8 cellular contexts compared by ENCODE assay signal in the genomic region with DNA sequence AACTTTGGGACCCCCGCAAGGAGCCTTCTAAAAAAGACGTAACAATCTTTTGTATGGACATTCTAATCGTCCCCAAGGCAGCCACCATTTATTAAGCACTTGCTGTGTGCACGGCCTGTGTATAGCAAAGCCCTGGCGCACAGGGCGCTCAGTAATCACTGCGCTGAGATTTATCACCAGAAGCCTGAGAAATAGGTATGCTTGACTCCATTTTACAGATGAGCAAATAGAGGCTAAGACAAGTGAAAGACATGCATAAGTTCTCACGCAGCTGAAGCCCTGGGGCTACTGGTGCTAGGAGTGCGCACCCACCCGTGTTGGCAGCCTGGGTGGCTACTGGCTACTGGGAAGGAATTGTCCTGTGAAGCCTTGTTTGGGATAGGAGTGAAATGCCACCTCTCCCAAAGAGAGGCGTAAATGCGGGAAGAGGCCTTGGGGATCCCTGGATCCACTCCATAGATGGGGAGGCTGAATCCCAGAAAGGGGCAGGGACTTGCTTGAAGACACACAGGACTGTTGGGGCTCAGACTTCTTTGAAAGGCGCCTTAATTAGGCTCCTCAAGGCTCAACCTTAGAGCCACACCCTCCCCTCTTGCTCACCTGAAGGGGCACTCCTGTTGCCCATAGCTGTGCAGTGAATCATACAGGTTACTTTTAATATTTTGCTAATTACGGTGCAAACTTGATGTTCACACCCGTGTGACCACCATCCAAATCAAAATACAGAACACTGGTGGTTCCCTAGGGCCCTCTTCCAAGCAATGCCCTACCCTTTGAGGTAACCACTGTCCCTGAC. TPM values are rescaled to one million over a fixed set of nuclear protein-coding genes. Genes with fewer than 3 reads are reported as not detected.
DNase-seq lines count a peak whose midpoint lies in the region; ATAC-seq, FAIRE-seq and TF ChIP-seq lines count a peak whose summit lies in the region.

No MANE protein-coding gene starts in this region.

- H3K9ac ChIP-seq in K562 (ENCODE audit: insufficient read depth in 1 of 2, low read depth in 2 of 2, low read length in 2 of 2), result peak overlapping the region; percentile 31 to 48; a peak in 2 of 4 replicates

- no peak for TF ChIP-seq RAD21 in K562 (CRISPR knock-in tag; conservative IDR thresholded peaks at IDR 0.05 in 1 of 2, IDR thresholded peaks at IDR 0.05 in 1 of 2)

- peaks cover 22% of the 10 kb centered on the region for H3K4me1 Mint-ChIP-seq in Caco-2 (ENCODE audit: low read depth, unreplicated experiment)

- TF ChIP-seq POLR2A in K562 (conservative IDR thresholded peaks at IDR 0.05) (no peak), vagina (IDR thresholded peaks at IDR 0.05) (no peak)

- H3K27ac Mint-ChIP-seq in Caco-2 (ENCODE audit: unreplicated experiment), result no peak overlapping the region

- H3K79me2 ChIP-seq in K562 (ENCODE audit: control insufficient read depth, insufficient read depth, low read length), result no peaks in the 10 kb centered on the region

- H3K27ac ChIP-seq in K562 (ENCODE audit: extremely low read depth, low read depth, low read length) (peak overlapping the region; percentile 57; the same call in 1 of the 3 replicates), lower lobe of right lung (peak overlapping the region; percentile 68), vagina (peak overlapping the region; percentile 76)

- H3K27me3 ChIP-seq in Caco-2 (replicated peaks; ENCODE audit: control insufficient read depth, insufficient read depth, low read length), result no peaks in the 10 kb centered on the region
- H3K27me3 ChIP-seq in K562 (ENCODE audit: control insufficient read depth in 2 of 2, insufficient read depth in 2 of 2, low read length in 2 of 2), result no peaks in the 10 kb centered on the region
- H3K27me3 ChIP-seq in lower lobe of right lung (ENCODE audit: low read depth), result no peaks in the 10 kb centered on the region
- no peaks in the 10 kb centered on the region for H3K27me3 ChIP-seq in vagina

- H3K4me2 ChIP-seq in K562 (ENCODE audit: insufficient read depth, low read length), result peak overlapping the region; percentile 82

- POLR2A ChIA-PET in Caco-2 (lab: Charles Lee), result no interaction called here
- POLR2A ChIA-PET in K562 (lab: Yijun Ruan, JAX), result no interaction called here

- peaks cover 4% of the 10 kb centered on the region; the same call in 1 of the 2 replicates for H4K20me1 ChIP-seq in K562 (replicated peaks; ENCODE audit: control insufficient read depth, insufficient read depth, low read length)

- in situ Hi-C loops in K562 (cut with MboI), result no loop called here

- no peaks in the 10 kb centered on the region for H3K27me3 Mint-ChIP-seq in Caco-2 (ENCODE audit: insufficient read depth, unreplicated experiment)

- H3K9me3 ChIP-seq in Caco-2, result no peaks in the 10 kb centered on the region
- no peaks in the 10 kb centered on the region for H3K9me3 ChIP-seq in K562 (replicated peaks; ENCODE audit: control insufficient read depth, insufficient read depth, low read depth, low read length)
- no peaks in the 10 kb centered on the region for H3K9me3 ChIP-seq in lower lobe of right lung
- no peaks in the 10 kb centered on the region for H3K9me3 ChIP-seq in vagina

- intact Hi-C loops in Caco-2 (cut with micrococcal nuclease; ENCODE audit: unreplicated experiment), result loop anchor here (1.0 kb wide), 1 partner anchor 40 kb away; a partner anchor contains a TSS
- intact Hi-C loops in K562 (cut with micrococcal nuclease), result no loop called here
- intact Hi-C loops in lower lobe of right lung (cut with DNase I), result no loop called here
- intact Hi-C loops in vagina (cut with DNase I), result loop anchor here (10.0 kb wide), 1 partner anchor 251 kb away; no protein-coding TSS in a partner anchor

- no peaks in the 10 kb centered on the region for H3K36me3 ChIP-seq in Caco-2 (ENCODE audit: control insufficient read depth, insufficient read depth, low read length)
- no peaks in the 10 kb centered on the region for H3K36me3 ChIP-seq in K562 (ENCODE audit: control insufficient read depth, insufficient read depth, low read length)
- no peaks in the 10 kb centered on the region for H3K36me3 ChIP-seq in lower lobe of right lung
- H3K36me3 ChIP-seq in vagina, result no peaks in the 10 kb centered on the region

- H2AFZ ChIP-seq in K562 (ENCODE audit: low read depth, low read length), result peak overlapping the region; percentile 74

- BruUV-seq in Caco-2 (replicated peaks; lab: Mats Ljungman, UMichigan), result no TSS peak
- BruUV-seq in K562 (replicated peaks; lab: Mats Ljungman, UMichigan), result no TSS peak

- peaks cover 4% of the 10 kb centered on the region for H3K36me3 Mint-ChIP-seq in Caco-2 (ENCODE audit: insufficient read depth, unreplicated experiment)

- FAIRE-seq in K562 (lab: Jason Lieb, UNC), result no peak

- DNase-seq in Caco-2 (no peak), K562 (ENCODE audit: extremely low read depth in 1 of 4, low spot score in 3 of 4) (no peak), lower lobe of right lung (no peak), vagina (ENCODE audit: extremely low spot score in 2 of 2) (no peak), SIG-M5 (lab: John Stamatoyannopoulos, UW) (no peak), AG08396 (ENCODE audit: low spot score) (no peak)
- DNase-seq in stimulated activated CD4-positive, alpha-beta T cell treated with anti-CD3 and anti-CD28 coated beads, Interleukin-2, amount 100 ng/mL, for 48 hours, result no peak

- WGBS in K562 (ENCODE audit: insufficient coverage, low coverage, missing lambda C conversion rate), result 47% methylated on average over 11 of the region's 15 CpGs

- H3K9me3 Mint-ChIP-seq in Caco-2 (ENCODE audit: unreplicated experiment), result no peaks in the 10 kb centered on the region

- no peak for TF ChIP-seq EP300 in K562 (IDR thresholded peaks at IDR 0.05; ENCODE audit: low read length)

- H3K4me3 Mint-ChIP-seq in Caco-2 (ENCODE audit: unreplicated experiment), result peak overlapping the region; percentile 72

- H3K4me3 ChIP-seq in Caco-2 (ENCODE audit: low read depth, low read length) (peak overlapping the region; percentile 64), K562 (peak overlapping the region; percentile 47), lower lobe of right lung (peak overlapping the region; percentile 64), vagina (peak overlapping the region; percentile 56 to 75)

- no peak for TF ChIP-seq CTCF in Caco-2 (IDR thresholded peaks at IDR 0.05; ENCODE audit: insufficient read depth in 1 of 2, low read depth in 1 of 2, low read length in 1 of 2, severe bottlenecking in 1 of 2, unreplicated experiment in 1 of 2)
- no peak for TF ChIP-seq CTCF in K562 (IDR thresholded peaks at IDR 0.05 in 2 of 3, conservative IDR thresholded peaks at IDR 0.05 in 1 of 3; ENCODE audit: insufficient read depth in 2 of 3, low read depth in 1 of 3, low read length in 3 of 3)
- TF ChIP-seq CTCF in lower lobe of right lung (IDR thresholded peaks at IDR 0.05), result no peak
- no peak for TF ChIP-seq CTCF in vagina (IDR thresholded peaks at IDR 0.05)

- H3K4me1 ChIP-seq in Caco-2 (peaks cover 14% of the 10 kb centered on the region), K562 (replicated peaks in 1 of 2; ENCODE audit: control insufficient read depth in 2 of 2, insufficient read depth in 2 of 2, low read length in 2 of 2) (peaks cover 12 to 23% of the 10 kb centered on the region in 2 experiments; a peak in 4 of 5 replicates), lower lobe of right lung (peaks cover 37% of the 10 kb centered on the region), vagina (peaks cover 32% of the 10 kb centered on the region)

- CTCF ChIA-PET in Caco-2 (lab: Charles Lee) (interaction anchor here (0.6 kb wide), 1 partner anchor 14 kb away, joined by 3 read pairs; no protein-coding TSS in a partner anchor), K562 (lab: Yijun Ruan, JAX; ENCODE audit: low intra/inter-chr PET ratio) (no interaction called here)

- no peaks in the 10 kb centered on the region for H3K9me1 ChIP-seq in K562 (ENCODE audit: control insufficient read depth, insufficient read depth, low read length)

- peak; percentile 18 for ATAC-seq in HG02884 (IDR thresholded peaks at IDR 0.05; ENCODE audit: unreplicated experiment)
- peak; percentile 28 for ATAC-seq in K562
- ATAC-seq in lower lobe of right lung, result peak; percentile 34 to 55

RNA-seq across cellular contexts. Expression of a gene that starts 0.6 kb away (rescaled TPM):
- total RNA-seq in Caco-2 (2022) (14.4 and 18.4 TPM in 2 replicates), K562 (2014; rRNA removed) (2.3 and 2.9 TPM in 2 replicates), K562 (2014; rRNA removed; fragmentation: Illumina TruSeq; extraction: Trizol) (0.55 and 0.61 TPM in 2 replicates), K562 (2015; rRNA removed; fragmentation: Illumina TruSeq; extraction: Trizol) (0.65 and 0.72 TPM in 2 replicates), K562 (2021) (5.4 TPM in 2 replicates), lower lobe of right lung (15.7 TPM), vagina (4.2 TPM)
- 1.9 and 6.9 TPM in 2 replicates for total RNA-seq in K562 (2011; cell fraction: chromatin; rRNA removed; ENCODE audit: low replicate concordance)
- total RNA-seq in K562 (2011; cell fraction: nucleolus; rRNA removed), result 5.3 and 5.5 TPM in 2 replicates
- 3.2 and 3.4 TPM in 2 replicates for total RNA-seq in K562 (2011; cell fraction: nucleoplasm; rRNA removed)
- polyA plus RNA-seq in K562 (2011; rRNA removed) (1.6 and 2.3 TPM in 2 replicates), K562 (2014; fragmentation: Illumina TruSeq; extraction: Trizol) (3.7 and 4.5 TPM in 2 replicates), K562 (2014; fragmentation: Nextera tagmentation; extraction: Ambion mirVana) (under 1 TPM; 0.24 to 0.52 TPM), K562 (2014; rRNA removed) (3.7 and 4.2 TPM in 2 replicates)
- 3.1 and 4.2 TPM in 2 replicates for polyA plus RNA-seq in K562 (2011; cell fraction: cytosol; rRNA removed)
- polyA plus RNA-seq in K562 (2011; cell fraction: nucleus; rRNA removed), result 1.5 and 2.5 TPM in 2 replicates
- polyA plus RNA-seq in K562 (2012), result 2.5 and 8.0 TPM in 2 replicates
- 0.90 and 1.3 TPM in 2 replicates for polyA minus RNA-seq in K562 (2011; rRNA and poly(A)+ RNA removed)
- 1.9 and 3.1 TPM in 2 replicates for polyA minus RNA-seq in K562 (2011; cell fraction: cytosol; rRNA and poly(A)+ RNA removed)
- 2.3 and 2.9 TPM in 2 replicates for polyA minus RNA-seq in K562 (2011; cell fraction: nucleus; rRNA and poly(A)+ RNA removed)

RNA-seq across cellular contexts. Expression of a gene that starts 30.7 kb away (rescaled TPM):
- total RNA-seq in Caco-2 (2022) (49.5 and 50.9 TPM in 2 replicates), K562 (2014; rRNA removed) (4.4 and 5.9 TPM in 2 replicates), K562 (2014; rRNA removed; fragmentation: Illumina TruSeq; extraction: Trizol) (2.2 and 2.5 TPM in 2 replicates), K562 (2015; rRNA removed; fragmentation: Illumina TruSeq; extraction: Trizol) (3.5 TPM in 2 replicates), K562 (2021) (14.8 and 16.1 TPM in 2 replicates), lower lobe of right lung (55.2 TPM), vagina (21.6 TPM)
- total RNA-seq in K562 (2011; cell fraction: chromatin; rRNA removed; ENCODE audit: low replicate concordance), result 5.2 and 14.1 TPM in 2 replicates
- total RNA-seq in K562 (2011; cell fraction: nucleolus; rRNA removed), result 6.8 and 9.3 TPM in 2 replicates
- 7.1 and 7.6 TPM in 2 replicates for total RNA-seq in K562 (2011; cell fraction: nucleoplasm; rRNA removed)
- polyA plus RNA-seq in K562 (2011; rRNA removed) (2.8 and 3.5 TPM in 2 replicates), K562 (2014; fragmentation: Illumina TruSeq; extraction: Trizol) (10.3 and 12.5 TPM in 2 replicates), K562 (2014; fragmentation: Nextera tagmentation; extraction: Ambion mirVana) (under 1 TPM; 0.18 to 0.38 TPM), K562 (2014; rRNA removed) (8.0 and 8.8 TPM in 2 replicates)
- polyA plus RNA-seq in K562 (2011; cell fraction: cytosol; rRNA removed), result 5.0 and 6.2 TPM in 2 replicates
- 5.1 and 5.9 TPM in 2 replicates for polyA plus RNA-seq in K562 (2011; cell fraction: nucleus; rRNA removed)
- 7.0 and 8.3 TPM in 2 replicates for polyA plus RNA-seq in K562 (2012)
- polyA minus RNA-seq in K562 (2011; rRNA and poly(A)+ RNA removed), result 1.0 and 2.2 TPM in 2 replicates
- 4.1 and 5.6 TPM in 2 replicates for polyA minus RNA-seq in K562 (2011; cell fraction: cytosol; rRNA and poly(A)+ RNA removed)
- 2.8 and 3.0 TPM in 2 replicates for polyA minus RNA-seq in K562 (2011; cell fraction: nucleus; rRNA and poly(A)+ RNA removed)

RNA-seq across cellular contexts. Expression of a gene that starts 39.9 kb away (rescaled TPM):
- 39.1 and 40.7 TPM in 2 replicates for total RNA-seq in Caco-2 (2022)
- total RNA-seq in K562 (2011; cell fraction: chromatin; rRNA removed; ENCODE audit: low replicate concordance), result 22.4 and 35.6 TPM in 2 replicates
- total RNA-seq in K562 (2011; cell fraction: nucleolus; rRNA removed), result 30.8 and 34.7 TPM in 2 replicates
- 28.2 and 29.8 TPM in 2 replicates for total RNA-seq in K562 (2011; cell fraction: nucleoplasm; rRNA removed)
- total RNA-seq in K562 (2014; rRNA removed), result 27.5 and 35.4 TPM in 2 replicates
- 9.4 and 12.0 TPM in 2 replicates for total RNA-seq in K562 (2014; rRNA removed; fragmentation: Illumina TruSeq; extraction: Trizol)
- 17.8 and 18.7 TPM in 2 replicates for total RNA-seq in K562 (2015; rRNA removed; fragmentation: Illumina TruSeq; extraction: Trizol)
- total RNA-seq in K562 (2021), result 28.3 and 30.0 TPM in 2 replicates
- polyA plus RNA-seq in K562 (2011; rRNA removed), result 32.2 and 37.5 TPM in 2 replicates
- polyA plus RNA-seq in K562 (2011; cell fraction: cytosol; rRNA removed), result 53.5 and 101 TPM in 2 replicates
- polyA plus RNA-seq in K562 (2011; cell fraction: nucleus; rRNA removed), result 22.5 and 25.5 TPM in 2 replicates
- polyA plus RNA-seq in K562 (2012), result 17.5 and 27.9 TPM in 2 replicates
- 33.4 and 35.1 TPM in 2 replicates for polyA plus RNA-seq in K562 (2014; fragmentation: Illumina TruSeq; extraction: Trizol)
- polyA plus RNA-seq in K562 (2014; fragmentation: Nextera tagmentation; extraction: Ambion mirVana), result 10 to 100 TPM; 17.4 to 31.9 TPM
- 40.7 and 41.5 TPM in 2 replicates for polyA plus RNA-seq in K562 (2014; rRNA removed)
- polyA minus RNA-seq in K562 (2011; rRNA and poly(A)+ RNA removed), result 16.0 and 21.8 TPM in 2 replicates
- polyA minus RNA-seq in K562 (2011; cell fraction: cytosol; rRNA and poly(A)+ RNA removed), result 13.1 and 16.8 TPM in 2 replicates
- 11.2 and 18.2 TPM in 2 replicates for polyA minus RNA-seq in K562 (2011; cell fraction: nucleus; rRNA and poly(A)+ RNA removed)
- total RNA-seq in lower lobe of right lung, result 20.2 TPM
- 30.2 TPM for total RNA-seq in vagina

Comparison
In these comparisons a context has a peak if more than half of its experiments do, and no peak if none do; other contexts are left out.
1. intact Hi-C loops: an anchor here in Caco-2 (1.0 kb wide) and vagina (10.0 kb wide); none called in K562 and lower lobe of right lung.